ENCODE assay signal across 13 cellular contexts in the genomic region with DNA sequence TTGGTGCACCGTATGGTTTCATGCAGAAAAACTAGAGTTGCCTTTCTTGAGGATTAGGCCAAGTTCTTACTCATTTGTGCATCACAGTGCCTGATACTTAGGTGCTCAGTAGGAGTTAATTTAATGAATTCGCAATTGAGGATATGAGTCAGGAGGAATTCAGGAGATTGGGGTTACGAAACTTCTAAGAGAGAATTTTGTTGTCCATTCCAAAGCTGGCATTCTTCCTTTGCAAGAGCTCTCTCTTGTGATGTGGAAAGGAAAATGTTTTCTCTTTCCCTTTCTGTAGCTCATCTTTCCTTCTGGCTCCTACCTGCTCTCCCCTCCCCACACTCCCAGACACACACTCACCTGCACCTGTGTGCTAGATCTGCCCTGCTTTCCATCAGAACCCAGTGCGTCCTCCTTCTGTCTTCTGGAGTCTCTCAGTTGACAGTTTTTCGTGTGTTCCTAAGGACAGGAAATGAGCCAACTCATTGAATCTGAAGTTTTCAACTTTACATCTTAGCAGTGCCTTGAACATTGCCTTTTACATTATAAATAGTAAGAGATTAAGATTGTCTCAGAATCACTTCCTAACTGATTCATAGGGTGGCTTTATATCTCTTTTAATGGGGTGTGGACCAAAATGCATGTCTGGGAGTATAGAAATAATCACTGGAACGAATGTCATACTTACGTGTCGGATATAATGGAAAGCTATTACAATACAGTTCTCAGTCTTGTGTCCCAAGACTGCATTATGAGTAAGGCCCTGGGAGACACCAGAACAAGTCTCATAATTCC. TPM values are rescaled to one million over a fixed set of nuclear protein-coding genes. Genes with fewer than 3 reads are reported as not detected.
DNase-seq lines count a peak whose midpoint lies in the region; ATAC-seq, FAIRE-seq and TF ChIP-seq lines count a peak whose summit lies in the region.
"Had no signal": no experiment of that assay in that cellular context is flagged by ENCODE, and none has a peak within 500 bp of the region (broad histone marks: within the 10 kb centered on the region; RNA-seq: fewer than 3 reads in every experiment).

No MANE protein-coding gene starts in this region.

- DNase-seq in AG04449 (ENCODE audit: low read depth, low spot score) (peak; percentile 85), HT1080 (ENCODE audit: low read depth) (peak; percentile 94), astrocyte (ENCODE audit: low read depth) (peak; percentile 94), iPS-NIHi7 (ENCODE audit: extremely low spot score) (peak; percentile 13), NCI-H748 treated with DMSO at 0.1 percent for 48 hours (lab: John Stamatoyannopoulos, UW) (no peak), DMS79 treated with DMSO at 0.1 percent for 48 hours (lab: John Stamatoyannopoulos, UW) (no peak)
- DNase-seq in activated CD4-positive, alpha-beta memory T cell treated with anti-CD3 and anti-CD28 coated beads for 36 hours = no peak
- DNase-seq: activated naive CD4-positive, alpha-beta T cell treated with anti-CD3 and anti-CD28 coated beads, Interleukin-2, amount 10 ng/mL, durations not matched to agents 7 days and 5 days; NCI-H1092; stimulated activated naive CD8-positive, alpha-beta T cell treated with anti-CD3 and anti-CD28 coated beads, Interleukin-15, Interleukin-2, amounts not matched to agents 100 U/mL and 50 U/mL, for 24 hours had no signal

- POLR2A ChIA-PET in AG04449 (lab: Yijun Ruan, JAX) = interaction anchor here (0.9 to 1.6 kb wide), 3 partner anchors 20 to 27 kb away, joined by 3 to 7 read pairs (median 5); a partner anchor contains a TSS
- POLR2A ChIA-PET in activated CD4-positive, alpha-beta memory T cell treated with anti-CD3 and anti-CD28 coated beads for 36 hours (lab: Charles Lee) = no interaction called here

- no peak for TF ChIP-seq CTCF in AG04449 (IDR thresholded peaks at IDR 0.05; ENCODE audit: insufficient read depth, low read length, missing control alignments)
- no peak for TF ChIP-seq CTCF in astrocyte (IDR thresholded peaks at IDR 0.05; ENCODE audit: insufficient read depth, low read depth, low read length)

- H3K27ac ChIP-seq in astrocyte (ENCODE audit: low read depth, low read length) = peak overlapping the region; percentile 76
- H3K27ac ChIP-seq: esophagus muscularis mucosa had no signal

- H3K27ac Mint-ChIP-seq in astrocyte (ENCODE audit: unreplicated experiment) = peak overlapping the region; percentile 81
- H3K27ac Mint-ChIP-seq in activated CD4-positive, alpha-beta memory T cell treated with anti-CD3 and anti-CD28 coated beads for 36 hours = no peak overlapping the region
- H3K27ac Mint-ChIP-seq: activated naive CD4-positive, alpha-beta T cell treated with anti-CD3 and anti-CD28 coated beads, Interleukin-2, amount 10 ng/mL, durations not matched to agents 7 days and 5 days had no signal

- H3K4me1 Mint-ChIP-seq in astrocyte (ENCODE audit: low read depth, unreplicated experiment) = peaks cover 7% of the 10 kb centered on the region
- H3K4me1 Mint-ChIP-seq in activated CD4-positive, alpha-beta memory T cell treated with anti-CD3 and anti-CD28 coated beads for 36 hours (ENCODE audit: low read depth) = no peaks in the 10 kb centered on the region
- H3K4me1 Mint-ChIP-seq: activated naive CD4-positive, alpha-beta T cell treated with anti-CD3 and anti-CD28 coated beads, Interleukin-2, amount 10 ng/mL, durations not matched to agents 7 days and 5 days had no signal

- peaks cover 20% of the 10 kb centered on the region for H3K36me3 ChIP-seq in astrocyte (ENCODE audit: insufficient read depth, low read length)

- peaks cover 15% of the 10 kb centered on the region for H3K4me1 ChIP-seq in astrocyte (ENCODE audit: insufficient read depth, low read length)
- H3K4me1 ChIP-seq: esophagus muscularis mucosa had no signal

- H3K36me3 Mint-ChIP-seq in astrocyte (ENCODE audit: low read depth, unreplicated experiment) = peaks cover 5% of the 10 kb centered on the region
- H3K36me3 Mint-ChIP-seq in activated CD4-positive, alpha-beta memory T cell treated with anti-CD3 and anti-CD28 coated beads for 36 hours = peaks cover 18% of the 10 kb centered on the region

- H4K20me1 ChIP-seq in astrocyte (ENCODE audit: insufficient read depth, low read length) = no peaks in the 10 kb centered on the region

- no peak for ATAC-seq in GM19463 (IDR thresholded peaks at IDR 0.05; ENCODE audit: unreplicated experiment)
- ATAC-seq: stimulated activated naive CD8-positive, alpha-beta T cell treated with anti-CD3 and anti-CD28 coated beads, Interleukin-15, Interleukin-2, amounts not matched to agents 100 U/mL and 50 U/mL, for 24 hours had no signal

- peak overlapping the region; percentile 7 for H3K4me3 Mint-ChIP-seq in astrocyte (ENCODE audit: unreplicated experiment)
- H3K4me3 Mint-ChIP-seq in activated CD4-positive, alpha-beta memory T cell treated with anti-CD3 and anti-CD28 coated beads for 36 hours = no peak overlapping the region
- H3K4me3 Mint-ChIP-seq: activated naive CD4-positive, alpha-beta T cell treated with anti-CD3 and anti-CD28 coated beads, Interleukin-2, amount 10 ng/mL, durations not matched to agents 7 days and 5 days; CD14-positive monocyte had no signal

- H3K9me3 Mint-ChIP-seq in astrocyte (ENCODE audit: unreplicated experiment) = no peaks in the 10 kb centered on the region
- H3K9me3 Mint-ChIP-seq in activated CD4-positive, alpha-beta memory T cell treated with anti-CD3 and anti-CD28 coated beads for 36 hours = no peaks in the 10 kb centered on the region
- H3K9me3 Mint-ChIP-seq: activated naive CD4-positive, alpha-beta T cell treated with anti-CD3 and anti-CD28 coated beads, Interleukin-2, amount 10 ng/mL, durations not matched to agents 7 days and 5 days; CD14-positive monocyte had no signal

- CTCF ChIA-PET in AG04449 (lab: Yijun Ruan, JAX) = interaction anchor here (0.6 to 1.7 kb wide), 7 partner anchors 11 to 248 kb away, joined by 3 to 5 read pairs (median 4); no protein-coding TSS in a partner anchor
- CTCF ChIA-PET in activated CD4-positive, alpha-beta memory T cell treated with anti-CD3 and anti-CD28 coated beads for 36 hours (lab: Charles Lee) = no interaction called here

- no peaks in the 10 kb centered on the region for H3K27me3 Mint-ChIP-seq in astrocyte (ENCODE audit: low read depth, unreplicated experiment)
- H3K27me3 Mint-ChIP-seq in activated CD4-positive, alpha-beta memory T cell treated with anti-CD3 and anti-CD28 coated beads for 36 hours = no peaks in the 10 kb centered on the region
- H3K27me3 Mint-ChIP-seq: activated naive CD4-positive, alpha-beta T cell treated with anti-CD3 and anti-CD28 coated beads, Interleukin-2, amount 10 ng/mL, durations not matched to agents 7 days and 5 days had no signal

- H3K27me3 ChIP-seq in astrocyte (ENCODE audit: insufficient read depth, low read length) = no peaks in the 10 kb centered on the region
- H3K27me3 ChIP-seq: esophagus muscularis mucosa had no signal

- FAIRE-seq in astrocyte (lab: Jason Lieb, UNC) = peak; percentile 100

- H3K79me2 ChIP-seq in astrocyte (ENCODE audit: insufficient read depth, low read length) = no peaks in the 10 kb centered on the region

- peak overlapping the region; percentile 88 for H3K4me2 ChIP-seq in astrocyte (ENCODE audit: low read length)

- intact Hi-C loops in activated CD4-positive, alpha-beta memory T cell treated with anti-CD3 and anti-CD28 coated beads for 36 hours (cut with micrococcal nuclease) = no loop called here

- H3K4me3 ChIP-seq in AG04449 (ENCODE audit: low read depth, low read length) (peak overlapping the region; percentile 58), astrocyte (ENCODE audit: insufficient read depth, low read depth, low read length) (peak overlapping the region; percentile 54)
- H3K4me3 ChIP-seq: esophagus muscularis mucosa had no signal

- peak overlapping the region; percentile 61 for H2AFZ ChIP-seq in astrocyte (ENCODE audit: low read depth, low read length)

- H3K9ac ChIP-seq in astrocyte (ENCODE audit: low read length) = peak overlapping the region; percentile 71

- H3K9me3 ChIP-seq in astrocyte (ENCODE audit: insufficient read depth, low read depth, low read length) = no peaks in the 10 kb centered on the region
- H3K9me3 ChIP-seq: esophagus muscularis mucosa had no signal

RNA-seq across cellular contexts. Expression of a gene that starts 19.7 kb away (rescaled TPM):
- total RNA-seq in HT1080 (2014; rRNA removed; shearing (Covaris generic)) = 51.9 and 61.9 TPM in 2 replicates
- polyA plus RNA-seq in HT1080 (2015; cell fraction: cytosol; rRNA removed) = 30.1 and 36.8 TPM in 2 replicates
- 136 and 142 TPM in 2 replicates for polyA plus RNA-seq in HT1080 (2015; cell fraction: nucleus; rRNA removed)
- 42.9 and 51.4 TPM in 2 replicates for total RNA-seq in astrocyte
- 10 to 100 TPM; 53.6 to 63.5 TPM for total RNA-seq in activated CD4-positive, alpha-beta memory T cell treated with anti-CD3 and anti-CD28 coated beads for 36 hours

RNA-seq across cellular contexts. Expression of a gene that starts 27.2 kb away (rescaled TPM):
- 27.7 and 27.8 TPM in 2 replicates for total RNA-seq in HT1080 (2014; rRNA removed; shearing (Covaris generic))
- 32.8 and 34.0 TPM in 2 replicates for polyA plus RNA-seq in HT1080 (2015; cell fraction: cytosol; rRNA removed)
- 58.3 and 69.8 TPM in 2 replicates for polyA plus RNA-seq in HT1080 (2015; cell fraction: nucleus; rRNA removed)
- 13.3 and 18.7 TPM in 2 replicates for total RNA-seq in astrocyte
- total RNA-seq in activated CD4-positive, alpha-beta memory T cell treated with anti-CD3 and anti-CD28 coated beads for 36 hours = 10 to 100 TPM; 13.3 to 15.7 TPM

RNA-seq across cellular contexts. Expression of a gene that starts 27.3 kb away (rescaled TPM):
- 19.9 and 26.1 TPM in 2 replicates for total RNA-seq in HT1080 (2014; rRNA removed; shearing (Covaris generic))
- polyA plus RNA-seq in HT1080 (2015; cell fraction: cytosol; rRNA removed) = 15.6 and 16.2 TPM in 2 replicates
- polyA plus RNA-seq in HT1080 (2015; cell fraction: nucleus; rRNA removed) = 29.4 and 51.6 TPM in 2 replicates
- 15.1 and 16.8 TPM in 2 replicates for total RNA-seq in astrocyte
- total RNA-seq in activated CD4-positive, alpha-beta memory T cell treated with anti-CD3 and anti-CD28 coated beads for 36 hours = 1 to 10 TPM; 4.4 to 4.9 TPM

RNA-seq across cellular contexts. Expression of a gene that starts 52.5 kb away (rescaled TPM):
- total RNA-seq in HT1080 (2014; rRNA removed; shearing (Covaris generic)) = 42.7 and 48.8 TPM in 2 replicates
- polyA plus RNA-seq in HT1080 (2015; cell fraction: cytosol; rRNA removed) = 33.6 and 37.8 TPM in 2 replicates
- polyA plus RNA-seq in HT1080 (2015; cell fraction: nucleus; rRNA removed) = 15.1 and 17.2 TPM in 2 replicates
- total RNA-seq in astrocyte = 5.7 and 5.8 TPM in 2 replicates
- total RNA-seq in activated CD4-positive, alpha-beta memory T cell treated with anti-CD3 and anti-CD28 coated beads for 36 hours = 10 to 100 TPM; 42.6 to 43.2 TPM

Comparison
In these comparisons a context has a peak if more than half of its experiments do, and no peak if none do; other contexts are left out.
1. DNase-seq: peak in AG04449 (single experiment), HT1080 (single experiment), astrocyte (single experiment) and iPS-NIHi7 (single experiment); none in NCI-H748 treated with DMSO at 0.1 percent for 48 hours (single experiment), DMS79 treated with DMSO at 0.1 percent for 48 hours (single experiment) and activated CD4-positive, alpha-beta memory T cell treated with anti-CD3 and anti-CD28 coated beads for 36 hours (single experiment).